8 cellular contexts compared by ENCODE assay signal in genomic region chr13:23608704-23609413, GRCh38. TPM values are rescaled to one million over a fixed set of nuclear protein-coding genes. Genes with fewer than 3 reads are reported as not detected.
DNase-seq lines count a peak whose midpoint lies in the region; ATAC-seq and TF ChIP-seq lines count a peak whose summit lies in the region.

No MANE protein-coding gene starts in this region.

- peaks cover 10% of the 10 kb centered on the region for H3K4me1 ChIP-seq in hepatocyte (ENCODE audit: insufficient read depth)
- H3K4me1 ChIP-seq in spleen, result peaks cover 24 to 40% (median 34%) of the 10 kb centered on the region in 6 donors

- WGBS in hepatocyte (ENCODE audit: low lambda C conversion rate, missing lambda C conversion rate), result 81% methylated on average over 13 of the region's 13 CpGs
- 19 to 31% (median 26%) methylated on average over 13 of the region's 13 CpGs for WGBS in spleen, 5 donors

- H3K9me3 ChIP-seq in hepatocyte (ENCODE audit: low read depth) (no peaks in the 10 kb centered on the region), spleen (no peaks in the 10 kb centered on the region)

- H3K79me2 ChIP-seq in hepatocyte, result no peaks in the 10 kb centered on the region

- ATAC-seq in GM19351 (IDR thresholded peaks at IDR 0.05; ENCODE audit: unreplicated experiment) (peak; percentile 7), GM21786 (IDR thresholded peaks at IDR 0.05; ENCODE audit: unreplicated experiment) (no peak), GM18520 (IDR thresholded peaks at IDR 0.05; ENCODE audit: unreplicated experiment) (no peak)

- no peak overlapping the region for H2AFZ ChIP-seq in hepatocyte

- TF ChIP-seq POLR2A in spleen (IDR thresholded peaks at IDR 0.05), result no peak

- H3K27me3 ChIP-seq in hepatocyte (no peaks in the 10 kb centered on the region), spleen (replicated peaks in 1 of 7) (no peaks in the 10 kb centered on the region)

- no peaks in the 10 kb centered on the region for H3K9me2 ChIP-seq in hepatocyte (replicated peaks; ENCODE audit: insufficient read depth)

- H3K4me2 ChIP-seq in hepatocyte, result peak overlapping the region; percentile 61

- H3K36me3 ChIP-seq in hepatocyte (replicated peaks; ENCODE audit: insufficient read depth, low read depth) (no peaks in the 10 kb centered on the region), spleen (no peaks in the 10 kb centered on the region)

- intact Hi-C loops in spleen (cut with DNase I; ENCODE audit: low total_unique reads), result no loop called here

- DNase-seq in UCSD-AML1 (lab: John Stamatoyannopoulos, UW; ENCODE audit: unreplicated experiment), result peak; percentile 70
- no peak for DNase-seq in hepatocyte (ENCODE audit: low spot score)
- peak; percentile 88 for DNase-seq in spleen
- no peak for DNase-seq in NCI-H1092 treated with DMSO at 0.1 percent for 48 hours (lab: John Stamatoyannopoulos, UW)
- DNase-seq in NCI-H2107 treated with DMSO at 0.1 percent for 48 hours (lab: John Stamatoyannopoulos, UW; ENCODE audit: unreplicated experiment), result no peak

- H3K27ac ChIP-seq in hepatocyte (no peak overlapping the region), spleen (peak overlapping the region; percentile 23 to 84 (median 78))

- H4K20me1 ChIP-seq in hepatocyte (ENCODE audit: insufficient read depth, poor library complexity, severe bottlenecking), result no peaks in the 10 kb centered on the region

- no peak for TF ChIP-seq CTCF in hepatocyte (IDR thresholded peaks at IDR 0.05; ENCODE audit: poor library complexity)
- no peak for TF ChIP-seq CTCF in spleen (IDR thresholded peaks at IDR 0.05 in 8 of 11, conservative IDR thresholded peaks at IDR 0.05 in 3 of 11)

- no peak overlapping the region for H3K4me3 ChIP-seq in hepatocyte
- peak overlapping the region in 5 of 8 donors; percentile 7 to 53 (median 25) for H3K4me3 ChIP-seq in spleen

RNA-seq across cellular contexts. Expression of gene TNFRSF19, which starts 38.6 kb away (rescaled TPM):
- total RNA-seq in hepatocyte, result 22.7 and 25.3 TPM in 2 replicates
- 13.9 and 19.8 TPM in 2 replicates for polyA plus RNA-seq in hepatocyte
- total RNA-seq in spleen, result 10 to 100 TPM in 1 of 7 donors, 1 to 10 TPM in 6; 2.2 to 12.2 (median 5.6) TPM
- polyA plus RNA-seq in spleen, result 1 to 10 TPM; 1.0 to 1.9 (median 1.6) TPM

Comparison
In these comparisons a context has a peak if more than half of its experiments do, and no peak if none do; other contexts are left out.
1. DNase-seq: peak in UCSD-AML1 (single experiment) and spleen (single experiment); none in hepatocyte (single experiment), NCI-H1092 treated with DMSO at 0.1 percent for 48 hours (single experiment) and NCI-H2107 treated with DMSO at 0.1 percent for 48 hours (single experiment).